1 cellular context compared by ENCODE assay signal in the genomic region with DNA sequence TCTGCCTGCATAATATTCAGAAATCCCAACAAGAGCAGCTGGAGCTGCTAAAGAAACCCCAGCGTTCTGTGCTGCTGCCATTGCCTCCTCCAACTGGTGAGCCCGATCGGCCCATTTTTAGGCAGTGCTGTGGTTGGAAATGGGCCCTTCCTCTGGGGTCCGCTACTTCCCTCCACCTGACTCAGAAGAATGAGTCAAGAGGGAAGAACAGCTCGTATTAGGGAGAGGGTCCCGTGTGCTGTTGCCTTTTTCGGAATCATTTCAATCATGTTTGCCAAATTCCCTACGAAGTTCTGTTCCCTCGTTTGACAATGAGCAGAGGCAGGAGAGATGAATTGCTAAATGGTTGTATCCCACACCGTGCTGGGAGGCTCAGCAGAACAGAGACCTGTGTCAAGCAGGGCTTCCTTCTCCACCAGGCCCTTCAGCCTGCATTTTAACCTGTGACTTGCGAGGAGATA.
TF ChIP-seq lines count a peak whose summit lies in the region.

No MANE protein-coding gene starts in this region.

TF ChIP-seq in GM23338, 12 proteins besides CTCF, POLR2A, EP300 and RAD21:
- TF ChIP-seq, protein P1, sequence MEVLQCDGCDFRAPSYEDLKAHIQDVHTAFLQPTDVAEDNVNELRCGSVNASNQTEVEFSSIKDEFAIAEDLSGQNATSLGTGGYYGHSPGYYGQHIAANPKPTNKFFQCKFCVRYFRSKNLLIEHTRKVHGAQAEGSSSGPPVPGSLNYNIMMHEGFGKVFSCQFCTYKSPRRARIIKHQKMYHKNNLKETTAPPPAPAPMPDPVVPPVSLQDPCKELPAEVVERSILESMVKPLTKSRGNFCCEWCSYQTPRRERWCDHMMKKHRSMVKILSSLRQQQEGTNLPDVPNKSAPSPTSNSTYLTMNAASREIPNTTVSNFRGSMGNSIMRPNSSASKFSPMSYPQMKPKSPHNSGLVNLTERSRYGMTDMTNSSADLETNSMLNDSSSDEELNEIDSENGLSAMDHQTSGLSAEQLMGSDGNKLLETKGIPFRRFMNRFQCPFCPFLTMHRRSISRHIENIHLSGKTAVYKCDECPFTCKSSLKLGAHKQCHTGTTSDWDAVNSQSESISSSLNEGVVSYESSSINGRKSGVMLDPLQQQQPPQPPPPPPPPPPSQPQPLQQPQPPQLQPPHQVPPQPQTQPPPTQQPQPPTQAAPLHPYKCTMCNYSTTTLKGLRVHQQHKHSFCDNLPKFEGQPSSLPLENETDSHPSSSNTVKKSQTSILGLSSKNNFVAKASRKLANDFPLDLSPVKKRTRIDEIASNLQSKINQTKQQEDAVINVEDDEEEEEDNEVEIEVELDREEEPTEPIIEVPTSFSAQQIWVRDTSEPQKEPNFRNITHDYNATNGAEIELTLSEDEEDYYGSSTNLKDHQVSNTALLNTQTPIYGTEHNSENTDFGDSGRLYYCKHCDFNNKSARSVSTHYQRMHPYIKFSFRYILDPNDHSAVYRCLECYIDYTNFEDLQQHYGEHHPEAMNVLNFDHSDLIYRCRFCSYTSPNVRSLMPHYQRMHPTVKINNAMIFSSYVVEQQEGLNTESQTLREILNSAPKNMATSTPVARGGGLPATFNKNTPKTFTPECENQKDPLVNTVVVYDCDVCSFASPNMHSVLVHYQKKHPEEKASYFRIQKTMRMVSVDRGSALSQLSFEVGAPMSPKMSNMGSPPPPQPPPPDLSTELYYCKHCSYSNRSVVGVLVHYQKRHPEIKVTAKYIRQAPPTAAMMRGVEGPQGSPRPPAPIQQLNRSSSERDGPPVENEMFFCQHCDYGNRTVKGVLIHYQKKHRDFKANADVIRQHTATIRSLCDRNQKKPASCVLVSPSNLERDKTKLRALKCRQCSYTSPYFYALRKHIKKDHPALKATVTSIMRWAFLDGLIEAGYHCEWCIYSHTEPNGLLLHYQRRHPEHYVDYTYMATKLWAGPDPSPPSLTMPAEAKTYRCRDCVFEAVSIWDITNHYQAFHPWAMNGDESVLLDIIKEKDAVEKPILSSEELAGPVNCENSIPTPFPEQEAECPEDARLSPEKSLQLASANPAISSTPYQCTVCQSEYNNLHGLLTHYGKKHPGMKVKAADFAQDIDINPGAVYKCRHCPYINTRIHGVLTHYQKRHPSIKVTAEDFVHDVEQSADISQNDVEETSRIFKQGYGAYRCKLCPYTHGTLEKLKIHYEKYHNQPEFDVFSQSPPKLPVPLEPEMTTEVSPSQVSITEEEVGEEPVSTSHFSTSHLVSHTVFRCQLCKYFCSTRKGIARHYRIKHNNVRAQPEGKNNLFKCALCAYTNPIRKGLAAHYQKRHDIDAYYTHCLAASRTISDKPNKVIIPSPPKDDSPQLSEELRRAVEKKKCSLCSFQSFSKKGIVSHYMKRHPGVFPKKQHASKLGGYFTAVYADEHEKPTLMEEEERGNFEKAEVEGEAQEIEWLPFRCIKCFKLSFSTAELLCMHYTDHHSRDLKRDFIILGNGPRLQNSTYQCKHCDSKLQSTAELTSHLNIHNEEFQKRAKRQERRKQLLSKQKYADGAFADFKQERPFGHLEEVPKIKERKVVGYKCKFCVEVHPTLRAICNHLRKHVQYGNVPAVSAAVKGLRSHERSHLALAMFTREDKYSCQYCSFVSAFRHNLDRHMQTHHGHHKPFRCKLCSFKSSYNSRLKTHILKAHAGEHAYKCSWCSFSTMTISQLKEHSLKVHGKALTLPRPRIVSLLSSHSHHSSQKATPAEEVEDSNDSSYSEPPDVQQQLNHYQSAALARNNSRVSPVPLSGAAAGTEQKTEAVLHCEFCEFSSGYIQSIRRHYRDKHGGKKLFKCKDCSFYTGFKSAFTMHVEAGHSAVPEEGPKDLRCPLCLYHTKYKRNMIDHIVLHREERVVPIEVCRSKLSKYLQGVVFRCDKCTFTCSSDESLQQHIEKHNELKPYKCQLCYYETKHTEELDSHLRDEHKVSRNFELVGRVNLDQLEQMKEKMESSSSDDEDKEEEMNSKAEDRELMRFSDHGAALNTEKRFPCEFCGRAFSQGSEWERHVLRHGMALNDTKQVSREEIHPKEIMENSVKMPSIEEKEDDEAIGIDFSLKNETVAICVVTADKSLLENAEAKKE (CRISPR knock-in tag; IDR thresholded peaks at IDR 0.05), result no peak
- TF ChIP-seq ZNF331 (CRISPR knock-in tag; IDR thresholded peaks at IDR 0.05; ENCODE audit: low read depth) (no peak), NANOG (IDR thresholded peaks at IDR 0.05; ENCODE audit: borderline replicate concordance) (no peak), STAT1 (IDR thresholded peaks at IDR 0.05; ENCODE audit: unreplicated experiment) (no peak), POLR2AphosphoS5 (IDR thresholded peaks at IDR 0.05; ENCODE audit: low read depth) (no peak)
TF ChIP-seq in GM23338: peak in this region for 0.
